Comparison of ENCODE assay signal across 27 cellular contexts in the genomic region with DNA sequence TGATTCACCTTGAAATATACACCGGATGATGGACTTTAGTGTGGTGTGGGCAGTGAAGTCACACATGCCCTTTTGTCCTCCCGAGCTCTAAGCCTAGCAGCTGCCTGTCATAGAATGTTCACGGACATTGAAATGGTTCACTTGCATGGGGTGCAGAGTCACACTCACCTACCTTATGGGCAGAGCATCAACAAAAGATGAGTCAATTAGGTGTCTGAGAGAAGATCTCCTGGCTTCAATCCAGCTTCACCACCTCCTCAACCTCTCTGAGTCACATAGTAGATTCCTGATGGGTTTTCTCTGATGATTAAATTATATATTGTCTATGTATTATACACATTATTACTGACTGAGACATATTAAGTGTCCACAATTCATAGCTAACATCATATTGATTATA. TPM values are rescaled to one million over a fixed set of nuclear protein-coding genes. Genes with fewer than 3 reads are reported as not detected.
DNase-seq lines count a peak whose midpoint lies in the region; ATAC-seq and TF ChIP-seq lines count a peak whose summit lies in the region.
"Had no signal": no experiment of that assay in that cellular context is flagged by ENCODE, and none has a peak within 500 bp of the region (broad histone marks: within the 10 kb centered on the region; RNA-seq: fewer than 3 reads in every experiment).

No MANE protein-coding gene starts in this region.

- H3K36me3 Mint-ChIP-seq in activated T-helper 17 cell treated with anti-CD3 and anti-CD28 coated beads, Interleukin-2, amount 50 U/mL, for 72 hours (ENCODE audit: low read depth), result no peaks in the 10 kb centered on the region
- H3K36me3 Mint-ChIP-seq: CD8-positive, alpha-beta T cell; stimulated activated memory B cell treated with anti-CD40 and anti-IgM and Interleukin-4, amounts not matched to agents 10 μg/mL and 1 μg/mL and 100 μg/mL, for 72 hours had no signal

- peak overlapping the region; percentile 96 for H3K23ac ChIP-seq in trophoblast cell (ENCODE audit: low read length)

- H4K12ac ChIP-seq in trophoblast cell (ENCODE audit: low read depth, low read length), result no peak overlapping the region

- no peaks in the 10 kb centered on the region for H3K79me2 ChIP-seq in trophoblast cell (ENCODE audit: control insufficient read depth, insufficient read depth, low read length, poor library complexity)

- H2AFZ ChIP-seq in trophoblast cell (ENCODE audit: insufficient read depth, low read length, poor library complexity), result no peak overlapping the region

- no peak overlapping the region for H3K4ac ChIP-seq in trophoblast cell (ENCODE audit: low read depth, low read length)

- H4K8ac ChIP-seq in trophoblast cell (ENCODE audit: low read depth, low read length), result no peak overlapping the region

- H3K27me3 ChIP-seq in trophoblast cell (ENCODE audit: insufficient read depth, low read length), result no peaks in the 10 kb centered on the region
- peaks cover 5 to 10% of the 10 kb centered on the region in 2 donors for H3K27me3 ChIP-seq in right atrium auricular region
- H3K27me3 ChIP-seq: ovary had no signal

- H3K36me3 ChIP-seq in trophoblast cell (ENCODE audit: control insufficient read depth in 1 of 2, insufficient read depth in 2 of 2, low read length in 2 of 2) (no peaks in the 10 kb centered on the region), right atrium auricular region (no peaks in the 10 kb centered on the region)
- H3K36me3 ChIP-seq: heart right ventricle, ovary, suprapubic skin had no signal

- H3K27me3 Mint-ChIP-seq in activated T-helper 17 cell treated with anti-CD3 and anti-CD28 coated beads, Interleukin-2, amount 50 U/mL, for 72 hours, result peaks cover 57% of the 10 kb centered on the region

- peak; percentile 71 for ATAC-seq in activated T-helper 17 cell treated with anti-CD3 and anti-CD28 coated beads, Interleukin-2, amount 50 U/mL, for 72 hours (replicated peaks)
- ATAC-seq in HG02623 (IDR thresholded peaks at IDR 0.05; ENCODE audit: unreplicated experiment), result no peak
- ATAC-seq: CD8-positive, alpha-beta T cell; heart right ventricle; left cardiac atrium; stimulated activated memory B cell treated with anti-CD40 and anti-IgM and Interleukin-4, amounts not matched to agents 10 μg/mL and 1 μg/mL and 100 μg/mL, for 72 hours had no signal

- no peak overlapping the region for H3K27ac Mint-ChIP-seq in activated T-helper 17 cell treated with anti-CD3 and anti-CD28 coated beads, Interleukin-2, amount 50 U/mL, for 72 hours
- H3K27ac Mint-ChIP-seq: activated naive CD4-positive, alpha-beta T cell treated with anti-CD3 and anti-CD28 coated beads for 36 hours; CD8-positive, alpha-beta T cell; nephron progenitor cell; stimulated activated memory B cell treated with anti-CD40 and anti-IgM and Interleukin-4, amounts not matched to agents 10 μg/mL and 1 μg/mL and 100 μg/mL, for 72 hours; T-helper 1 cell treated with Interleukin-12 subunit alpha and Interleukin-12 subunit beta and Interleukin-4 antibody, amounts not matched to agents 30 μg/mL and 1 μg/mL, for 36 hours had no signal

- H3K9me3 ChIP-seq in trophoblast cell (ENCODE audit: insufficient read depth, low read depth, low read length), result no peaks in the 10 kb centered on the region
- H3K9me3 ChIP-seq in right atrium auricular region, result no peaks in the 10 kb centered on the region
- H3K9me3 ChIP-seq: heart right ventricle, ovary, suprapubic skin had no signal

- no peak for TF ChIP-seq CTCF in right atrium auricular region (IDR thresholded peaks at IDR 0.05)

- no peak overlapping the region for H2BK12ac ChIP-seq in trophoblast cell (ENCODE audit: low read length)

- H2BK5ac ChIP-seq in trophoblast cell (ENCODE audit: low read depth, low read length, poor library complexity), result no peak overlapping the region

- no peak overlapping the region for H3K4me2 ChIP-seq in trophoblast cell (ENCODE audit: low read length)

- no peak overlapping the region for H3K14ac ChIP-seq in trophoblast cell (ENCODE audit: low read length)

- peaks cover 4% of the 10 kb centered on the region for H3K4me1 Mint-ChIP-seq in activated T-helper 17 cell treated with anti-CD3 and anti-CD28 coated beads, Interleukin-2, amount 50 U/mL, for 72 hours
- H3K4me1 Mint-ChIP-seq: stimulated activated memory B cell treated with anti-CD40 and anti-IgM and Interleukin-4, amounts not matched to agents 10 μg/mL and 1 μg/mL and 100 μg/mL, for 72 hours had no signal

- H3K4me3 Mint-ChIP-seq in activated T-helper 17 cell treated with anti-CD3 and anti-CD28 coated beads, Interleukin-2, amount 50 U/mL, for 72 hours, result no peak overlapping the region
- H3K4me3 Mint-ChIP-seq: activated naive CD4-positive, alpha-beta T cell treated with anti-CD3 and anti-CD28 coated beads for 36 hours; CD8-positive, alpha-beta T cell; nephron progenitor cell; stimulated activated memory B cell treated with anti-CD40 and anti-IgM and Interleukin-4, amounts not matched to agents 10 μg/mL and 1 μg/mL and 100 μg/mL, for 72 hours; T-helper 1 cell treated with Interleukin-12 subunit alpha and Interleukin-12 subunit beta and Interleukin-4 antibody, amounts not matched to agents 30 μg/mL and 1 μg/mL, for 36 hours had no signal

- H2BK120ac ChIP-seq in trophoblast cell (ENCODE audit: insufficient read depth, low read length, poor library complexity), result no peak overlapping the region

- no peak overlapping the region for H2AK5ac ChIP-seq in trophoblast cell (ENCODE audit: low read length)

- H3K4me1 ChIP-seq in trophoblast cell (ENCODE audit: control insufficient read depth in 1 of 2, insufficient read depth in 2 of 2, low read length in 2 of 2) (peaks cover 0 to 4% of the 10 kb centered on the region in 2 experiments), right atrium auricular region (no peaks in the 10 kb centered on the region)

- H3K27ac ChIP-seq in trophoblast cell (ENCODE audit: low read depth, low read length), result no peak overlapping the region
- no peak overlapping the region for H3K27ac ChIP-seq in right atrium auricular region
- H3K27ac ChIP-seq: heart right ventricle, ovary, suprapubic skin had no signal

- no peak overlapping the region for H3K18ac ChIP-seq in trophoblast cell (ENCODE audit: low read length)

- WGBS in trophoblast cell (ENCODE audit: extremely low coverage, insufficient coverage, insufficient read length), result no CpG with 5 or more reads among the region's 3 CpGs

- H4K91ac ChIP-seq in trophoblast cell (ENCODE audit: low read depth, low read length), result no peak overlapping the region

- H3K4me3 ChIP-seq in trophoblast cell (ENCODE audit: low read depth, low read length) (no peak overlapping the region), right atrium auricular region (no peak overlapping the region)
- H3K4me3 ChIP-seq: heart right ventricle, ovary, suprapubic skin had no signal

- peak; percentile 48 for DNase-seq in activated CD4-positive, alpha-beta T cell treated with anti-CD3 and anti-CD28 coated beads for 48 hours
- DNase-seq in activated CD4-positive, alpha-beta T cell treated with anti-CD3 and anti-CD28 coated beads for 4 hours, result no peak
- DNase-seq in ELR (ENCODE audit: low read depth) (peak; percentile 10), trophoblast cell (no peak), right atrium auricular region (ENCODE audit: low spot score) (no peak), NCI-H2107 (lab: John Stamatoyannopoulos, UW) (no peak)
- DNase-seq: activated CD4-positive, CD25-positive, alpha-beta regulatory T cell treated with anti-CD3 and anti-CD28 coated beads, Interleukin-2, amount 50 U/mL, for 72 hours; activated naive CD4-positive, alpha-beta T cell treated with anti-CD3 and anti-CD28 coated beads for 36 hours; effector CD8-positive, alpha-beta T cell; erythroblast; H7; heart right ventricle; left cardiac atrium; MM.1S; NCI-H1417 treated with DMSO at 0.1 percent for 48 hours; NCI-H2081; NCI-H226; NCI-H748 treated with DMSO at 0.1 percent for 48 hours; nephron progenitor cell; ovary; stimulated activated CD4-positive, alpha-beta T cell treated with anti-CD3 and anti-CD28 coated beads, Interleukin-2, amount 100 ng/mL, for 48 hours had no signal

- no peaks in the 10 kb centered on the region for H3K9me3 Mint-ChIP-seq in activated T-helper 17 cell treated with anti-CD3 and anti-CD28 coated beads, Interleukin-2, amount 50 U/mL, for 72 hours
- H3K9me3 Mint-ChIP-seq: activated naive CD4-positive, alpha-beta T cell treated with anti-CD3 and anti-CD28 coated beads for 36 hours; CD8-positive, alpha-beta T cell; nephron progenitor cell; stimulated activated memory B cell treated with anti-CD40 and anti-IgM and Interleukin-4, amounts not matched to agents 10 μg/mL and 1 μg/mL and 100 μg/mL, for 72 hours; T-helper 1 cell treated with Interleukin-12 subunit alpha and Interleukin-12 subunit beta and Interleukin-4 antibody, amounts not matched to agents 30 μg/mL and 1 μg/mL, for 36 hours had no signal

- H3K9ac ChIP-seq in trophoblast cell (ENCODE audit: low read length), result peak overlapping the region; percentile 65

- H3K79me1 ChIP-seq in trophoblast cell (ENCODE audit: low read length), result no peaks in the 10 kb centered on the region

RNA-seq across cellular contexts. Expression of a gene that starts 48.1 kb away (rescaled TPM):
- 100 to 1,000 TPM; 362 to 675 TPM for total RNA-seq in activated T-helper 17 cell treated with anti-CD3 and anti-CD28 coated beads, Interleukin-2, amount 50 U/mL, for 72 hours
- polyA plus RNA-seq in trophoblast cell (2013), result 35.3 and 35.6 TPM in 2 replicates
- 100 to 1,000 TPM; 216 to 400 TPM for total RNA-seq in right atrium auricular region

Comparison
In these comparisons a context has a peak if more than half of its experiments do, and no peak if none do; other contexts are left out.
1. DNase-seq: peak in activated CD4-positive, alpha-beta T cell treated with anti-CD3 and anti-CD28 coated beads for 48 hours (single experiment) and ELR (single experiment); none in activated CD4-positive, alpha-beta T cell treated with anti-CD3 and anti-CD28 coated beads for 4 hours (0 of 2), trophoblast cell (0 of 2), right atrium auricular region (single experiment) and NCI-H2107 (single experiment).